12 cellular contexts compared by ENCODE assay signal in genomic region chr7:17134786-17135185, GRCh38.
DNase-seq lines count a peak whose midpoint lies in the region; ATAC-seq and TF ChIP-seq lines count a peak whose summit lies in the region.
"Had no signal": no experiment of that assay in that cellular context is flagged by ENCODE, and none has a peak within 500 bp of the region (broad histone marks: within the 10 kb centered on the region; RNA-seq: fewer than 3 reads in every experiment).

No MANE protein-coding gene starts in this region.

- no peaks in the 10 kb centered on the region for H3K79me2 ChIP-seq in Karpas-422 (ENCODE audit: low read length)
- H3K79me2 ChIP-seq: hepatocyte had no signal

- no peaks in the 10 kb centered on the region for H3K9me2 ChIP-seq in Karpas-422 (replicated peaks; ENCODE audit: insufficient read depth, low read length)

- H3K4me1 Mint-ChIP-seq in activated CD4-positive, alpha-beta memory T cell treated with anti-CD3 and anti-CD28 coated beads, Interleukin-2, amount 10 ng/mL, durations not matched to agents 7 days and 5 days = peaks cover 60% of the 10 kb centered on the region

- no peaks in the 10 kb centered on the region for H3K27me3 Mint-ChIP-seq in activated CD4-positive, alpha-beta memory T cell treated with anti-CD3 and anti-CD28 coated beads, Interleukin-2, amount 10 ng/mL, durations not matched to agents 7 days and 5 days

- H3K9me3 ChIP-seq in thyroid gland (no peaks in the 10 kb centered on the region), breast epithelium (no peaks in the 10 kb centered on the region), Karpas-422 (ENCODE audit: low read length) (no peaks in the 10 kb centered on the region)
- H3K9me3 ChIP-seq: transverse colon had no signal

- no peak overlapping the region for H3K9ac ChIP-seq in Karpas-422 (ENCODE audit: low read length)

- CTCF ChIA-PET in activated CD4-positive, alpha-beta memory T cell treated with anti-CD3 and anti-CD28 coated beads, Interleukin-2, amount 10 ng/mL, durations not matched to agents 7 days and 5 days (lab: Charles Lee) = interaction anchor here (1.5 kb wide), 1 partner anchor 166 kb away, joined by 4 read pairs; no protein-coding TSS in a partner anchor

- H3K36me3 ChIP-seq in thyroid gland (no peaks in the 10 kb centered on the region), breast epithelium (no peaks in the 10 kb centered on the region), Karpas-422 (ENCODE audit: insufficient read depth, low read length) (no peaks in the 10 kb centered on the region)
- H3K36me3 ChIP-seq: transverse colon had no signal

- WGBS in thyroid gland, 2 donors = 39 to 65% methylated on average over 1 of the region's 1 CpG

- H2AFZ ChIP-seq in Karpas-422 (ENCODE audit: low read length) = no peak overlapping the region
- H2AFZ ChIP-seq: hepatocyte had no signal

- H3K9me3 Mint-ChIP-seq in activated CD4-positive, alpha-beta memory T cell treated with anti-CD3 and anti-CD28 coated beads, Interleukin-2, amount 10 ng/mL, durations not matched to agents 7 days and 5 days = peaks cover 7% of the 10 kb centered on the region

- TF ChIP-seq CTCF in thyroid gland (IDR thresholded peaks at IDR 0.05) (no peak), breast epithelium (IDR thresholded peaks at IDR 0.05) (no peak)

- no peaks in the 10 kb centered on the region for H4K20me1 ChIP-seq in Karpas-422 (ENCODE audit: insufficient read depth, low read depth, low read length)

- H3K27me3 ChIP-seq in thyroid gland (no peaks in the 10 kb centered on the region), breast epithelium (no peaks in the 10 kb centered on the region), Karpas-422 (ENCODE audit: low read length) (0 out of 2 replicates have a peak, but pooled peaks cover 3% of the 10 kb centered on the region)
- H3K27me3 ChIP-seq: hepatocyte, transverse colon had no signal

- no peak overlapping the region for H3K27ac ChIP-seq in thyroid gland
- H3K27ac ChIP-seq in breast epithelium = no peak overlapping the region
- H3K27ac ChIP-seq in Karpas-422 (ENCODE audit: low read length) = no peak overlapping the region
- H3K27ac ChIP-seq: 22Rv1, hepatocyte, transverse colon had no signal

- TF ChIP-seq POLR2A in thyroid gland (IDR thresholded peaks at IDR 0.05) = no peak
- TF ChIP-seq POLR2A in breast epithelium (IDR thresholded peaks at IDR 0.05) = no peak

- H3K4me3 Mint-ChIP-seq in activated CD4-positive, alpha-beta memory T cell treated with anti-CD3 and anti-CD28 coated beads, Interleukin-2, amount 10 ng/mL, durations not matched to agents 7 days and 5 days = no peak overlapping the region

- no peak overlapping the region for H3K4me2 ChIP-seq in Karpas-422 (ENCODE audit: low read depth, low read length, poor library complexity, severe bottlenecking)
- H3K4me2 ChIP-seq: hepatocyte had no signal

- DNase-seq in DMS53 (lab: John Stamatoyannopoulos, UW) (peak; percentile 65), DMS53 treated with DMSO at 0.1 percent for 48 hours (lab: John Stamatoyannopoulos, UW; ENCODE audit: unreplicated experiment) (no peak), thyroid gland (no peak), breast epithelium (ENCODE audit: low spot score in 2 of 2) (no peak), Karpas-422 (no peak)
- no peak for DNase-seq in activated CD4-positive, alpha-beta memory T cell treated with anti-CD3 and anti-CD28 coated beads, Interleukin-2, amount 10 ng/mL, durations not matched to agents 7 days and 5 days
- DNase-seq: NCI-H2227 treated with DMSO at 0.1 percent for 48 hours, transverse colon had no signal

- POLR2A ChIA-PET in activated CD4-positive, alpha-beta memory T cell treated with anti-CD3 and anti-CD28 coated beads, Interleukin-2, amount 10 ng/mL, durations not matched to agents 7 days and 5 days (lab: Charles Lee) = interaction anchor here (0.7 to 1.5 kb wide), 6 partner anchors 10 to 165 kb away, joined by 3 to 4 read pairs (median 3); partner anchors contain the start of gene AHR

- peaks cover 12% of the 10 kb centered on the region for H3K36me3 Mint-ChIP-seq in activated CD4-positive, alpha-beta memory T cell treated with anti-CD3 and anti-CD28 coated beads, Interleukin-2, amount 10 ng/mL, durations not matched to agents 7 days and 5 days (ENCODE audit: low read depth)

- ATAC-seq in GM19468 (IDR thresholded peaks at IDR 0.05; ENCODE audit: extremely low read depth, unreplicated experiment) = peak; percentile 56
- ATAC-seq in HG03025 (IDR thresholded peaks at IDR 0.05; ENCODE audit: low FRiP score, unreplicated experiment) = peak; percentile 93

- H3K27ac Mint-ChIP-seq in activated CD4-positive, alpha-beta memory T cell treated with anti-CD3 and anti-CD28 coated beads, Interleukin-2, amount 10 ng/mL, durations not matched to agents 7 days and 5 days = peak overlapping the region; percentile 75

- H3K4me1 ChIP-seq in thyroid gland = peaks cover 0 to 7% of the 10 kb centered on the region in 2 donors
- H3K4me1 ChIP-seq in breast epithelium = no peaks in the 10 kb centered on the region
- no peaks in the 10 kb centered on the region for H3K4me1 ChIP-seq in Karpas-422 (ENCODE audit: low read length)

- H3K4me3 ChIP-seq in thyroid gland (replicated peaks in 1 of 3) (no peak overlapping the region), breast epithelium (no peak overlapping the region), Karpas-422 (ENCODE audit: low read length) (no peak overlapping the region)
- H3K4me3 ChIP-seq: hepatocyte, transverse colon had no signal

- intact Hi-C loops in thyroid gland (cut with DNase I) (no loop called here), breast epithelium (cut with DNase I; ENCODE audit: low total_unique reads) (no loop called here)
